In the genomic region with DNA sequence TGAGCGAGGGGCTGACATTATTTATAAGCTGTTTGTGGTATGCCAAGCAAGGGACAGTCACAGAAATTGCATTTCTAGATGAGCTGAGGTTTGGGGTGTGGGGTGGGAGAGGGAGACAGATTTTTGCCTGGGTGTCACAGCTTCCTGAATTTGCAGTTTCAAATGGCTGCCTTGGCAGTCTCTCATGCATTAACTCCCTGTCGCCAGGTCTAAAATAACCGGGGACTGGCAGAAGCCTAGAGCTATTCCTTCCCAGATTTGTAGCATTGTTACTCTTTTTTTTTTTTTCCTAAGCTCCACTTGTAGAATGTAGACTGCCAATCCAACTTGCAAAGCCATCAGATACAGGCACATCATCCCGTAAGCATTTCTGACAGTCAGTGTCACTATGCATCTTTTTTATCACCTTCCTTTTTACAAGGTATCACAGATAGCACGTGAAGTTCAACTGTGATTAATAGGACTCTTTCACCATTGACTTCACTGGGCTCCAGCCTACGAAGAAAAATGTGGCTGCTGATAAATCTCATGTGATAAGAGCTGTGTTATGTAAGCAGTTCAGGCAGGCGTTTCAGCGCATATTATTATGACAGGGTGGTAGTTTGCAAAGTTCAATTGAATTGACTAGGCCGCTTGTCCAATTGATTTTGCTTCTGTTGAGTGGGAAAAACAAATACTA, we compare ENCODE assay signal across 13 cellular contexts.
"Had no signal": no experiment of that assay in that cellular context is flagged by ENCODE, and none has a peak within 500 bp of the region (broad histone marks: within the 10 kb centered on the region; RNA-seq: fewer than 3 reads in every experiment).

No MANE protein-coding gene starts in this region.

- H3K27ac ChIP-seq: breast epithelium, psoas muscle, suprapubic skin had no signal

- H3K36me3 ChIP-seq: breast epithelium, suprapubic skin had no signal

- H3K9me3 ChIP-seq: suprapubic skin had no signal

- H3K4me3 ChIP-seq: breast epithelium, psoas muscle, suprapubic skin had no signal

- H3K4me1 ChIP-seq: breast epithelium had no signal

- H3K27me3 ChIP-seq: breast epithelium, suprapubic skin had no signal

- ATAC-seq: esophagus mucosa, natural killer cell had no signal

- DNase-seq: activated effector memory CD4-positive, alpha-beta T cell treated with Interleukin-2 at 50 U/mL for 16 hours; activated T-cell treated with anti-CD3 and anti-CD28 coated beads, Interleukin-2, amount 50 U/mL, for 24 hours; amniotic stem cell; kidney; natural killer cell; nucleus accumbens; psoas muscle; stimulated activated CD4-positive, alpha-beta T cell treated with anti-CD3 and anti-CD28 coated beads, Interleukin-2, amount 100 ng/mL, for 48 hours; stimulated activated naive CD4-positive, alpha-beta T cell treated with Interleukin-2 at 50 U/mL for 16 hours; SW 1271 had no signal
